In the genomic region with DNA sequence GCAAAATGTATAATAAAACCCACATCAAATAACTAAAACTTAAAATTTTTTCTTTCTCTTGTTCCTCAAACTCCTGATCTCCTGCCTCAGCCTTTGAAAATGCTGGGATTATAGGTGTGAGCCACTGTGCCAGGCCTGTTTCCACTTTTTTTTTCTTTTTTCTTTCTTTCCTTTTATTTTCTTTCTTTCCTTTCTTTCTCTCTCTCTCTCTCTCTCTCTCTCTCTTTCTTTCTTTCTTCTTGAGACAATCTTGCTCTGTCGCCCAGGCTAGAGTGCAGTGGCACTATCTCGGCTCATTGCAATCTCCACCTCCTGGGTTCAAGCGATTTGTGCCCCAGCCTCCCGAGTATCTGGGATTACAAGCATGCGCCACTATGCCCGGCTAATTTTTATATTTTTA, we compare ENCODE assay signal across 29 cellular contexts.
"Had no signal": no experiment of that assay in that cellular context is flagged by ENCODE, and none has a peak within 500 bp of the region (broad histone marks: within the 10 kb centered on the region; RNA-seq: fewer than 3 reads in every experiment).

No MANE protein-coding gene starts in this region.

- H3K9me3 ChIP-seq: neutrophil, ovary, psoas muscle, right lobe of liver, sigmoid colon, stomach, thoracic aorta, thyroid gland, tibial nerve, upper lobe of left lung, vagina had no signal

- DNase-seq: naive thymus-derived CD4-positive, alpha-beta T cell; nephron progenitor cell; nucleus accumbens; ovary; posterior cingulate gyrus; psoas muscle; right cardiac atrium; right lobe of liver; sigmoid colon; small intestine; stimulated activated CD4-positive, alpha-beta T cell treated with anti-CD3 and anti-CD28 coated beads, Interleukin-15, amount 100 ng/mL, for 24 hours; stimulated activated CD4-positive, alpha-beta T cell treated with anti-CD3 and anti-CD28 coated beads, Interleukin-2, amount 100 ng/mL, for 24 hours; stimulated activated CD4-positive, alpha-beta T cell treated with anti-CD3 and anti-CD28 coated beads, Interleukin-2, amount 100 ng/mL, for 48 hours; stimulated activated CD4-positive, alpha-beta T cell treated with anti-CD3 and anti-CD28 coated beads, Interleukin-4, amount 100 ng/mL, for 24 hours; stimulated activated naive B cell treated with anti-CD40 and anti-IgM and Interleukin-4, amounts not matched to agents 10 μg/mL and 1 μg/mL and 100 μg/mL, for 72 hours; stimulated activated naive CD4-positive, alpha-beta T cell treated with Interleukin-2 at 50 U/mL for 16 hours; stomach; thyroid gland; trophoblast cell; upper lobe of left lung had no signal

- H3K4me3 Mint-ChIP-seq: naive thymus-derived CD4-positive, alpha-beta T cell; natural killer cell treated with Interleukin-12 subunit alpha and Interleukin-12 subunit beta and Interleukin-15 and Interleukin-18, amount 100 ng/mL, for 72 hours; nephron progenitor cell; neural crest cell; stimulated activated effector memory CD8-positive, alpha-beta T cell treated with anti-CD3 and anti-CD28 coated beads, Interleukin-12 subunit alpha, Interleukin-12 subunit beta, amount 100 ng/mL, for 72 hours; stimulated activated naive B cell treated with anti-CD40 and anti-IgM and Interleukin-4, amounts not matched to agents 10 μg/mL and 1 μg/mL and 100 μg/mL, for 72 hours; stimulated activated naive CD8-positive, alpha-beta T cell treated with anti-CD3 and anti-CD28 coated beads, Interleukin-15, Interleukin-2, amounts not matched to agents 100 ng/mL and 50 ng/mL, for 24 hours had no signal

- ATAC-seq: naive thymus-derived CD4-positive, alpha-beta T cell; natural killer cell treated with Interleukin-12 subunit alpha and Interleukin-12 subunit beta and Interleukin-15 and Interleukin-18, amount 100 ng/mL, for 72 hours; psoas muscle; right cardiac atrium; right lobe of liver; stimulated activated naive B cell treated with anti-CD40 and anti-IgM and Interleukin-4, amounts not matched to agents 10 μg/mL and 1 μg/mL and 100 μg/mL, for 72 hours had no signal

- H3K27ac Mint-ChIP-seq: naive thymus-derived CD4-positive, alpha-beta T cell; nephron progenitor cell; progenitor cell of endocrine pancreas; stimulated activated effector memory CD8-positive, alpha-beta T cell treated with anti-CD3 and anti-CD28 coated beads, Interleukin-12 subunit alpha, Interleukin-12 subunit beta, amount 100 ng/mL, for 72 hours; stimulated activated naive B cell treated with anti-CD40 and anti-IgM and Interleukin-4, amounts not matched to agents 10 μg/mL and 1 μg/mL and 100 μg/mL, for 72 hours; stimulated activated naive CD8-positive, alpha-beta T cell treated with anti-CD3 and anti-CD28 coated beads, Interleukin-15, Interleukin-2, amounts not matched to agents 100 ng/mL and 50 ng/mL, for 24 hours had no signal

- H3K36me3 Mint-ChIP-seq: naive thymus-derived CD4-positive, alpha-beta T cell; natural killer cell treated with Interleukin-12 subunit alpha and Interleukin-12 subunit beta and Interleukin-15 and Interleukin-18, amount 100 ng/mL, for 72 hours; stimulated activated naive B cell treated with anti-CD40 and anti-IgM and Interleukin-4, amounts not matched to agents 10 μg/mL and 1 μg/mL and 100 μg/mL, for 72 hours had no signal

- H3K9me3 Mint-ChIP-seq: natural killer cell treated with Interleukin-12 subunit alpha and Interleukin-12 subunit beta and Interleukin-15 and Interleukin-18, amount 100 ng/mL, for 72 hours; nephron progenitor cell; neural crest cell; stimulated activated effector memory CD8-positive, alpha-beta T cell treated with anti-CD3 and anti-CD28 coated beads, Interleukin-12 subunit alpha, Interleukin-12 subunit beta, amount 100 ng/mL, for 72 hours; stimulated activated naive B cell treated with anti-CD40 and anti-IgM and Interleukin-4, amounts not matched to agents 10 μg/mL and 1 μg/mL and 100 μg/mL, for 72 hours; stimulated activated naive CD8-positive, alpha-beta T cell treated with anti-CD3 and anti-CD28 coated beads, Interleukin-15, Interleukin-2, amounts not matched to agents 100 ng/mL and 50 ng/mL, for 24 hours had no signal
